26 cellular contexts compared by ENCODE assay signal in genomic region chr3:6255229-6255628, GRCh38.
"Had no signal": no experiment of that assay in that cellular context is flagged by ENCODE, and none has a peak within 500 bp of the region (broad histone marks: within the 10 kb centered on the region; RNA-seq: fewer than 3 reads in every experiment).

No MANE protein-coding gene starts in this region.

- DNase-seq: effector memory CD4-positive, alpha-beta T cell; foreskin keratinocyte; heart left ventricle; kidney; natural killer cell; occipital lobe; ovary; posterior cingulate gyrus; psoas muscle; right cardiac atrium; sigmoid colon; stimulated activated CD4-positive, alpha-beta T cell treated with anti-CD3 and anti-CD28 coated beads, Interleukin-2, amount 100 ng/mL, for 24 hours; stimulated activated CD4-positive, alpha-beta T cell treated with anti-CD3 and anti-CD28 coated beads, Interleukin-4, amount 100 ng/mL, for 24 hours; stimulated activated naive CD4-positive, alpha-beta T cell treated with Interleukin-2 at 50 U/mL for 16 hours; stomach; thyroid gland; trophoblast cell had no signal

- H3K4me2 ChIP-seq: hepatocyte had no signal

- ATAC-seq: foreskin keratinocyte; gastroesophageal sphincter; heart left ventricle; left lobe of liver; natural killer cell; psoas muscle; right cardiac atrium; stimulated activated effector memory CD8-positive, alpha-beta T cell treated with anti-CD3 and anti-CD28 coated beads, Interleukin-12 subunit alpha, Interleukin-12 subunit beta, amount 100 ng/mL, for 72 hours had no signal

- H2AFZ ChIP-seq: hepatocyte had no signal

- H3K36me3 ChIP-seq: esophagus muscularis mucosa, gastroesophageal sphincter, heart left ventricle, ovary, sigmoid colon, stomach, thyroid gland, vagina had no signal

- H3K4me3 Mint-ChIP-seq: memory B cell; natural killer cell; stimulated activated effector memory CD8-positive, alpha-beta T cell treated with anti-CD3 and anti-CD28 coated beads, Interleukin-12 subunit alpha, Interleukin-12 subunit beta, amount 100 ng/mL, for 72 hours had no signal

- H3K4me3 ChIP-seq: esophagus muscularis mucosa, gastroesophageal sphincter, heart left ventricle, hepatocyte, lung, ovary, psoas muscle, sigmoid colon, stomach, thyroid gland, vagina had no signal

- H3K27me3 Mint-ChIP-seq: memory B cell had no signal

- H3K27me3 ChIP-seq: esophagus muscularis mucosa, foreskin keratinocyte, gastroesophageal sphincter, heart left ventricle, hepatocyte, ovary, sigmoid colon, stomach, thyroid gland, vagina had no signal

- H3K4me1 ChIP-seq: esophagus muscularis mucosa, foreskin keratinocyte, gastroesophageal sphincter, heart left ventricle, psoas muscle, sigmoid colon, stomach, thyroid gland, vagina had no signal

- H3K36me3 Mint-ChIP-seq: memory B cell; natural killer cell; stimulated activated effector memory CD8-positive, alpha-beta T cell treated with anti-CD3 and anti-CD28 coated beads, Interleukin-12 subunit alpha, Interleukin-12 subunit beta, amount 100 ng/mL, for 72 hours had no signal

- H3K27ac ChIP-seq: esophagus muscularis mucosa, foreskin keratinocyte, gastroesophageal sphincter, heart left ventricle, hepatocyte, ovary, psoas muscle, sigmoid colon, stomach, thyroid gland, vagina had no signal

- H3K4me1 Mint-ChIP-seq: natural killer cell; stimulated activated effector memory CD8-positive, alpha-beta T cell treated with anti-CD3 and anti-CD28 coated beads, Interleukin-12 subunit alpha, Interleukin-12 subunit beta, amount 100 ng/mL, for 72 hours had no signal

- H3K27ac Mint-ChIP-seq: memory B cell; natural killer cell; stimulated activated effector memory CD8-positive, alpha-beta T cell treated with anti-CD3 and anti-CD28 coated beads, Interleukin-12 subunit alpha, Interleukin-12 subunit beta, amount 100 ng/mL, for 72 hours had no signal

- H3K79me2 ChIP-seq: hepatocyte had no signal

- FAIRE-seq: endothelial cell of umbilical vein, kidney had no signal

- H3K9me3 ChIP-seq: esophagus muscularis mucosa, gastroesophageal sphincter, ovary, psoas muscle, sigmoid colon, thyroid gland, vagina had no signal
